Comparison of ENCODE assay signal across 12 cellular contexts in genomic region chr10:8065651-8066050, GRCh38. TPM values are rescaled to one million over a fixed set of nuclear protein-coding genes. Genes with fewer than 3 reads are reported as not detected.
DNase-seq lines count a peak whose midpoint lies in the region; ATAC-seq, FAIRE-seq and TF ChIP-seq lines count a peak whose summit lies in the region.
"Had no signal": no experiment of that assay in that cellular context is flagged by ENCODE, and none has a peak within 500 bp of the region (broad histone marks: within the 10 kb centered on the region; RNA-seq: fewer than 3 reads in every experiment).

No MANE protein-coding gene starts in this region.

- ATAC-seq in CD4-positive, CD25-positive, alpha-beta regulatory T cell (ENCODE audit: low read depth in 2 of 2), result no peak
- ATAC-seq in GM18867 (IDR thresholded peaks at IDR 0.05; ENCODE audit: unreplicated experiment) (peak; percentile 37), GM19351 (IDR thresholded peaks at IDR 0.05; ENCODE audit: unreplicated experiment) (no peak)
- ATAC-seq in activated T-helper 17 cell treated with anti-CD3 and anti-CD28 coated beads, Interleukin-2, amount 50 U/mL, for 72 hours (replicated peaks), result peak; percentile 61

- peaks cover 84% of the 10 kb centered on the region for H3K36me3 ChIP-seq in CD4-positive, CD25-positive, alpha-beta regulatory T cell (ENCODE audit: control insufficient read depth, insufficient read depth, low read length)
- no peaks in the 10 kb centered on the region for H3K36me3 ChIP-seq in tibial nerve
- H3K36me3 ChIP-seq: sigmoid colon had no signal

- H3K27ac Mint-ChIP-seq in CD4-positive, CD25-positive, alpha-beta regulatory T cell, result peak overlapping the region; percentile 85 to 96 (median 87)
- peak overlapping the region; percentile 99 for H3K27ac Mint-ChIP-seq in activated T-helper 17 cell treated with anti-CD3 and anti-CD28 coated beads, Interleukin-2, amount 50 U/mL, for 72 hours

- TF ChIP-seq POLR2A in tibial nerve (IDR thresholded peaks at IDR 0.05), result no peak

- peaks cover 35 to 95% (median 78%) of the 10 kb centered on the region in 4 donors for H3K4me1 Mint-ChIP-seq in CD4-positive, CD25-positive, alpha-beta regulatory T cell
- peaks cover 61% of the 10 kb centered on the region for H3K4me1 Mint-ChIP-seq in activated T-helper 17 cell treated with anti-CD3 and anti-CD28 coated beads, Interleukin-2, amount 50 U/mL, for 72 hours

- H3K9me3 Mint-ChIP-seq in CD4-positive, CD25-positive, alpha-beta regulatory T cell, result no peaks in the 10 kb centered on the region
- H3K9me3 Mint-ChIP-seq in activated T-helper 17 cell treated with anti-CD3 and anti-CD28 coated beads, Interleukin-2, amount 50 U/mL, for 72 hours, result no peaks in the 10 kb centered on the region

- peak overlapping the region; percentile 61 for H3K27ac ChIP-seq in CD4-positive, CD25-positive, alpha-beta regulatory T cell (ENCODE audit: insufficient read depth, low read length, poor library complexity, severe bottlenecking)
- H3K27ac ChIP-seq in tibial nerve, result no peak overlapping the region
- H3K27ac ChIP-seq: sigmoid colon, suprapubic skin had no signal

- TF ChIP-seq CTCF in tibial nerve (IDR thresholded peaks at IDR 0.05), result no peak

- no peaks in the 10 kb centered on the region for H3K9me3 ChIP-seq in CD4-positive, CD25-positive, alpha-beta regulatory T cell (ENCODE audit: control insufficient read depth in 2 of 2, low read length in 2 of 2)
- H3K9me3 ChIP-seq in tibial nerve, result no peaks in the 10 kb centered on the region
- H3K9me3 ChIP-seq: sigmoid colon, suprapubic skin had no signal

- peak in 1 of 3 donors; percentile 56 for DNase-seq in CD4-positive, CD25-positive, alpha-beta regulatory T cell
- DNase-seq in kidney tubule cell (ENCODE audit: low spot score) (peak; percentile 56), glomerular visceral epithelial cell (ENCODE audit: extremely low spot score) (no peak), tibial nerve (ENCODE audit: low spot score in 2 of 2) (no peak), HTR-8/SVneo (ENCODE audit: insufficient read length, low spot score) (no peak)
- DNase-seq: COR-L47, hypothalamus, sigmoid colon had no signal

- no peaks in the 10 kb centered on the region for H3K27me3 ChIP-seq in CD4-positive, CD25-positive, alpha-beta regulatory T cell (ENCODE audit: control insufficient read depth, insufficient read depth, low read length)
- peaks cover 0 to 76% of the 10 kb centered on the region in 2 donors for H3K27me3 ChIP-seq in tibial nerve

- H3K27me3 Mint-ChIP-seq in CD4-positive, CD25-positive, alpha-beta regulatory T cell, result no peaks in the 10 kb centered on the region
- no peaks in the 10 kb centered on the region for H3K27me3 Mint-ChIP-seq in activated T-helper 17 cell treated with anti-CD3 and anti-CD28 coated beads, Interleukin-2, amount 50 U/mL, for 72 hours

- H3K4me3 Mint-ChIP-seq in CD4-positive, CD25-positive, alpha-beta regulatory T cell, result peak overlapping the region; percentile 74 to 87 (median 76)
- H3K4me3 Mint-ChIP-seq in activated T-helper 17 cell treated with anti-CD3 and anti-CD28 coated beads, Interleukin-2, amount 50 U/mL, for 72 hours, result peak overlapping the region; percentile 98

- H3K4me1 ChIP-seq in CD4-positive, CD25-positive, alpha-beta regulatory T cell (ENCODE audit: control insufficient read depth, insufficient read depth, low read length, poor library complexity, severe bottlenecking), result peaks cover 98% of the 10 kb centered on the region
- peaks cover 0 to 3% (median under 1%) of the 10 kb centered on the region in 4 donors for H3K4me1 ChIP-seq in tibial nerve
- H3K4me1 ChIP-seq: sigmoid colon had no signal

- peak overlapping the region; percentile 69 for H3K4me3 ChIP-seq in CD4-positive, CD25-positive, alpha-beta regulatory T cell (ENCODE audit: low read depth, low read length)
- H3K4me3 ChIP-seq in tibial nerve, result no peak overlapping the region
- H3K4me3 ChIP-seq: sigmoid colon, suprapubic skin had no signal

- TF ChIP-seq EP300 in tibial nerve (IDR thresholded peaks at IDR 0.05), result no peak

- 24 to 38% methylated on average over 2 of the region's 2 CpGs for WGBS in tibial nerve, 2 donors

- FAIRE-seq in HTR-8/SVneo (lab: Jason Lieb, UNC), result no peak

- peaks cover 76% of the 10 kb centered on the region for H3K36me3 Mint-ChIP-seq in CD4-positive, CD25-positive, alpha-beta regulatory T cell
- H3K36me3 Mint-ChIP-seq in activated T-helper 17 cell treated with anti-CD3 and anti-CD28 coated beads, Interleukin-2, amount 50 U/mL, for 72 hours (ENCODE audit: low read depth), result peaks cover 100% of the 10 kb centered on the region

RNA-seq across cellular contexts. Expression of gene GATA3, which starts 11.2 kb away (rescaled TPM):
- total RNA-seq in CD4-positive, CD25-positive, alpha-beta regulatory T cell, result 182 TPM
- polyA plus RNA-seq in CD4-positive, CD25-positive, alpha-beta regulatory T cell, result 10 to 100 TPM; 32.9 to 49.7 (median 42.5) TPM
- 10 to 100 TPM; 14.2 to 25.2 TPM for total RNA-seq in activated T-helper 17 cell treated with anti-CD3 and anti-CD28 coated beads, Interleukin-2, amount 50 U/mL, for 72 hours
- under 1 TPM in 1 of 4 donors, not detected in 3; 0.60 TPM for total RNA-seq in tibial nerve
- total RNA-seq: sigmoid colon had no signal

Comparison
In these comparisons a context has a peak if more than half of its experiments do, and no peak if none do; other contexts are left out.
1. ATAC-seq: peak in GM18867 (single experiment) and activated T-helper 17 cell treated with anti-CD3 and anti-CD28 coated beads, Interleukin-2, amount 50 U/mL, for 72 hours (single experiment); none in CD4-positive, CD25-positive, alpha-beta regulatory T cell (0 of 2) and GM19351 (single experiment).
2. RNA of gene GATA3, which starts 11.2 kb away (total RNA-seq): 182 TPM in CD4-positive, CD25-positive, alpha-beta regulatory T cell (single experiment) and 14.2 to 25.2 TPM in activated T-helper 17 cell treated with anti-CD3 and anti-CD28 coated beads, Interleukin-2, amount 50 U/mL, for 72 hours; 0.60 TPM in tibial nerve; every median in the first group is over 4 times any median in the second.